In genomic region chr7:103573479-103574058, GRCh38 we compare ENCODE assay signal across 8 cellular contexts.
DNase-seq lines count a peak whose midpoint lies in the region; ATAC-seq and TF ChIP-seq lines count a peak whose summit lies in the region.
"Had no signal": no experiment of that assay in that cellular context is flagged by ENCODE, and none has a peak within 500 bp of the region (broad histone marks: within the 10 kb centered on the region; RNA-seq: fewer than 3 reads in every experiment).

No MANE protein-coding gene starts in this region.

- H3K36me3 ChIP-seq in left lung, result no peaks in the 10 kb centered on the region

- DNase-seq in GM12864 (ENCODE audit: low read depth) (peak; percentile 2), NCI-H1417 (lab: John Stamatoyannopoulos, UW) (peak; percentile 30 to 83 (median 60)), astrocyte of the cerebellum (ENCODE audit: low read depth) (peak; percentile 24), left lung (no peak)
- no peak for DNase-seq in activated T-cell treated with anti-CD3 and anti-CD28 coated beads, Interleukin-2, amount 50 U/mL, for 1 hour

- H3K4me3 ChIP-seq in GM12864 (ENCODE audit: low read depth, low read length) (no peak overlapping the region), astrocyte of the cerebellum (ENCODE audit: low read depth, low read length) (no peak overlapping the region), left lung (no peak overlapping the region)
- H3K4me3 ChIP-seq: skin epidermis had no signal

- in situ Hi-C loops in astrocyte of the cerebellum (cut with HindIII; ENCODE audit: low sequenced_read_pairs), result loop anchor here (25.0 kb wide), 1 partner anchor 589 kb away; no protein-coding TSS in a partner anchor

- H3K27me3 ChIP-seq in left lung, result peaks cover 0 to 10% of the 10 kb centered on the region in 2 donors

- peak; percentile 26 for ATAC-seq in left lung
- ATAC-seq in activated CD4-positive, CD25-positive, alpha-beta regulatory T cell treated with anti-CD3 and anti-CD28 coated beads, Interleukin-2, amount 50 U/mL, for 24 hours, result no peak
- ATAC-seq in GM21619 (IDR thresholded peaks at IDR 0.05; ENCODE audit: unreplicated experiment), result no peak

- no peaks in the 10 kb centered on the region for H3K9me3 ChIP-seq in left lung

- TF ChIP-seq CTCF in GM12864 (IDR thresholded peaks at IDR 0.05; ENCODE audit: low read depth, low read length, missing control alignments), result peak; percentile 20
- TF ChIP-seq CTCF in astrocyte of the cerebellum (IDR thresholded peaks at IDR 0.05; ENCODE audit: low read depth, low read length, missing control alignments), result peak; percentile 9
- peak; percentile 45 to 50 for TF ChIP-seq CTCF in left lung (IDR thresholded peaks at IDR 0.05)

- no peaks in the 10 kb centered on the region for H3K4me1 ChIP-seq in left lung

- intact Hi-C loops in left lung (cut with DNase I), result no loop called here

- no peak overlapping the region for H3K27ac ChIP-seq in left lung
- H3K27ac ChIP-seq: skin epidermis had no signal

Comparison
In these comparisons a context has a peak if more than half of its experiments do, and no peak if none do; other contexts are left out.
1. DNase-seq: peak in GM12864 (single experiment), NCI-H1417 (3 of 3) and astrocyte of the cerebellum (single experiment); none in left lung (0 of 2) and activated T-cell treated with anti-CD3 and anti-CD28 coated beads, Interleukin-2, amount 50 U/mL, for 1 hour (single experiment).
2. Peak in every context shown above with its lines, with median percentiles within 50 percentile points of each other: CTCF ChIP-seq.